ENCODE assay signal across 1 cellular context in the genomic region with DNA sequence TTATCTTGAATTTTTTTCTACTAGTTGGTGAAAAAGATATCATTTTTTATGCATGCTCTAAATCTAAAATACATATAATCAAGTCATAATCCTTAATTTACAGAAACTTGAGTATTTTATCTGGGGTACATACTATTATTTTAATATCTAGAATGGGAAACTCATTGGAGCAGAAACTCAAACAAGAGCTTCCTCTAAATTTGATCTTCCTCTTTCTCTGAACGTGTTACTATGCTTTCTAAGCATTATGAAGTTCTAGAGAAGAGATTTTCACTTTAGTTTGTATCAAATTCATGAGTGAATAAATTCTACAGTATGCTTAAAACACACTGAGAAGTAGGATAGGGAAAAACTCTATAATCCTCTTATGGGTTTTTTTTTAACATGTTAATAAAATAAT.
TF ChIP-seq lines count a peak whose summit lies in the region.

No MANE protein-coding gene starts in this region.

TF ChIP-seq in SK-N-SH treated with all-trans-retinoic acid at 6 μM for 48 hours, 23 proteins besides CTCF, POLR2A, EP300 and RAD21 (continued from another document):
- TF ChIP-seq, protein P1, sequence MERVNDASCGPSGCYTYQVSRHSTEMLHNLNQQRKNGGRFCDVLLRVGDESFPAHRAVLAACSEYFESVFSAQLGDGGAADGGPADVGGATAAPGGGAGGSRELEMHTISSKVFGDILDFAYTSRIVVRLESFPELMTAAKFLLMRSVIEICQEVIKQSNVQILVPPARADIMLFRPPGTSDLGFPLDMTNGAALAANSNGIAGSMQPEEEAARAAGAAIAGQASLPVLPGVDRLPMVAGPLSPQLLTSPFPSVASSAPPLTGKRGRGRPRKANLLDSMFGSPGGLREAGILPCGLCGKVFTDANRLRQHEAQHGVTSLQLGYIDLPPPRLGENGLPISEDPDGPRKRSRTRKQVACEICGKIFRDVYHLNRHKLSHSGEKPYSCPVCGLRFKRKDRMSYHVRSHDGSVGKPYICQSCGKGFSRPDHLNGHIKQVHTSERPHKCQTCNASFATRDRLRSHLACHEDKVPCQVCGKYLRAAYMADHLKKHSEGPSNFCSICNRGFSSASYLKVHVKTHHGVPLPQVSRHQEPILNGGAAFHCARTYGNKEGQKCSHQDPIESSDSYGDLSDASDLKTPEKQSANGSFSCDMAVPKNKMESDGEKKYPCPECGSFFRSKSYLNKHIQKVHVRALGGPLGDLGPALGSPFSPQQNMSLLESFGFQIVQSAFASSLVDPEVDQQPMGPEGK (CRISPR knock-in tag; IDR thresholded peaks at IDR 0.05; ENCODE audit: borderline replicate concordance) = no peak
- TF ChIP-seq ZFP30 (CRISPR knock-in tag; IDR thresholded peaks at IDR 0.05) (no peak), ZC3H10 (CRISPR knock-in tag; IDR thresholded peaks at IDR 0.05) (no peak), TCF4 (CRISPR knock-in tag; IDR thresholded peaks at IDR 0.05; ENCODE audit: borderline replicate concordance) (no peak), SNAI2 (CRISPR knock-in tag; IDR thresholded peaks at IDR 0.05) (no peak), GLIS3 (CRISPR knock-in tag; IDR thresholded peaks at IDR 0.05) (no peak), ZNF70 (CRISPR knock-in tag; IDR thresholded peaks at IDR 0.05) (no peak), BACH2 (CRISPR knock-in tag; IDR thresholded peaks at IDR 0.05; ENCODE audit: borderline replicate concordance) (no peak), ZNF8 (CRISPR knock-in tag; IDR thresholded peaks at IDR 0.05) (no peak), ZFP3 (CRISPR knock-in tag; IDR thresholded peaks at IDR 0.05) (no peak), ESRRG (CRISPR knock-in tag; IDR thresholded peaks at IDR 0.05) (no peak), ISL1 (CRISPR knock-in tag; IDR thresholded peaks at IDR 0.05) (no peak), CSDC2 (CRISPR knock-in tag; IDR thresholded peaks at IDR 0.05) (no peak)
- TF ChIP-seq, protein P2, sequence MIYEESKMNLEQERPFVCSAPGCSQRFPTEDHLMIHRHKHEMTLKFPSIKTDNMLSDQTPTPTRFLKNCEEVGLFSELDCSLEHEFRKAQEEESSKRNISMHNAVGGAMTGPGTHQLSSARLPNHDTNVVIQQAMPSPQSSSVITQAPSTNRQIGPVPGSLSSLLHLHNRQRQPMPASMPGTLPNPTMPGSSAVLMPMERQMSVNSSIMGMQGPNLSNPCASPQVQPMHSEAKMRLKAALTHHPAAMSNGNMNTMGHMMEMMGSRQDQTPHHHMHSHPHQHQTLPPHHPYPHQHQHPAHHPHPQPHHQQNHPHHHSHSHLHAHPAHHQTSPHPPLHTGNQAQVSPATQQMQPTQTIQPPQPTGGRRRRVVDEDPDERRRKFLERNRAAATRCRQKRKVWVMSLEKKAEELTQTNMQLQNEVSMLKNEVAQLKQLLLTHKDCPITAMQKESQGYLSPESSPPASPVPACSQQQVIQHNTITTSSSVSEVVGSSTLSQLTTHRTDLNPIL (CRISPR knock-in tag; IDR thresholded peaks at IDR 0.05; ENCODE audit: low read depth) = no peak
- TF ChIP-seq, protein P3, sequence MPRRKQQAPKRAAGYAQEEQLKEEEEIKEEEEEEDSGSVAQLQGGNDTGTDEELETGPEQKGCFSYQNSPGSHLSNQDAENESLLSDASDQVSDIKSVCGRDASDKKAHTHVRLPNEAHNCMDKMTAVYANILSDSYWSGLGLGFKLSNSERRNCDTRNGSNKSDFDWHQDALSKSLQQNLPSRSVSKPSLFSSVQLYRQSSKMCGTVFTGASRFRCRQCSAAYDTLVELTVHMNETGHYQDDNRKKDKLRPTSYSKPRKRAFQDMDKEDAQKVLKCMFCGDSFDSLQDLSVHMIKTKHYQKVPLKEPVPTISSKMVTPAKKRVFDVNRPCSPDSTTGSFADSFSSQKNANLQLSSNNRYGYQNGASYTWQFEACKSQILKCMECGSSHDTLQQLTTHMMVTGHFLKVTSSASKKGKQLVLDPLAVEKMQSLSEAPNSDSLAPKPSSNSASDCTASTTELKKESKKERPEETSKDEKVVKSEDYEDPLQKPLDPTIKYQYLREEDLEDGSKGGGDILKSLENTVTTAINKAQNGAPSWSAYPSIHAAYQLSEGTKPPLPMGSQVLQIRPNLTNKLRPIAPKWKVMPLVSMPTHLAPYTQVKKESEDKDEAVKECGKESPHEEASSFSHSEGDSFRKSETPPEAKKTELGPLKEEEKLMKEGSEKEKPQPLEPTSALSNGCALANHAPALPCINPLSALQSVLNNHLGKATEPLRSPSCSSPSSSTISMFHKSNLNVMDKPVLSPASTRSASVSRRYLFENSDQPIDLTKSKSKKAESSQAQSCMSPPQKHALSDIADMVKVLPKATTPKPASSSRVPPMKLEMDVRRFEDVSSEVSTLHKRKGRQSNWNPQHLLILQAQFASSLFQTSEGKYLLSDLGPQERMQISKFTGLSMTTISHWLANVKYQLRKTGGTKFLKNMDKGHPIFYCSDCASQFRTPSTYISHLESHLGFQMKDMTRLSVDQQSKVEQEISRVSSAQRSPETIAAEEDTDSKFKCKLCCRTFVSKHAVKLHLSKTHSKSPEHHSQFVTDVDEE (CRISPR knock-in tag; IDR thresholded peaks at IDR 0.05) = no peak
- TF ChIP-seq, protein P4, sequence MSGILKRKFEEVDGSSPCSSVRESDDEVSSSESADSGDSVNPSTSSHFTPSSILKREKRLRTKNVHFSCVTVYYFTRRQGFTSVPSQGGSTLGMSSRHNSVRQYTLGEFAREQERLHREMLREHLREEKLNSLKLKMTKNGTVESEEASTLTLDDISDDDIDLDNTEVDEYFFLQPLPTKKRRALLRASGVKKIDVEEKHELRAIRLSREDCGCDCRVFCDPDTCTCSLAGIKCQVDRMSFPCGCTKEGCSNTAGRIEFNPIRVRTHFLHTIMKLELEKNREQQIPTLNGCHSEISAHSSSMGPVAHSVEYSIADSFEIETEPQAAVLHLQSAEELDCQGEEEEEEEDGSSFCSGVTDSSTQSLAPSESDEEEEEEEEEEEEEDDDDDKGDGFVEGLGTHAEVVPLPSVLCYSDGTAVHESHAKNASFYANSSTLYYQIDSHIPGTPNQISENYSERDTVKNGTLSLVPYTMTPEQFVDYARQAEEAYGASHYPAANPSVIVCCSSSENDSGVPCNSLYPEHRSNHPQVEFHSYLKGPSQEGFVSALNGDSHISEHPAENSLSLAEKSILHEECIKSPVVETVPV (CRISPR knock-in tag; IDR thresholded peaks at IDR 0.05) = no peak
- TF ChIP-seq, protein P5, sequence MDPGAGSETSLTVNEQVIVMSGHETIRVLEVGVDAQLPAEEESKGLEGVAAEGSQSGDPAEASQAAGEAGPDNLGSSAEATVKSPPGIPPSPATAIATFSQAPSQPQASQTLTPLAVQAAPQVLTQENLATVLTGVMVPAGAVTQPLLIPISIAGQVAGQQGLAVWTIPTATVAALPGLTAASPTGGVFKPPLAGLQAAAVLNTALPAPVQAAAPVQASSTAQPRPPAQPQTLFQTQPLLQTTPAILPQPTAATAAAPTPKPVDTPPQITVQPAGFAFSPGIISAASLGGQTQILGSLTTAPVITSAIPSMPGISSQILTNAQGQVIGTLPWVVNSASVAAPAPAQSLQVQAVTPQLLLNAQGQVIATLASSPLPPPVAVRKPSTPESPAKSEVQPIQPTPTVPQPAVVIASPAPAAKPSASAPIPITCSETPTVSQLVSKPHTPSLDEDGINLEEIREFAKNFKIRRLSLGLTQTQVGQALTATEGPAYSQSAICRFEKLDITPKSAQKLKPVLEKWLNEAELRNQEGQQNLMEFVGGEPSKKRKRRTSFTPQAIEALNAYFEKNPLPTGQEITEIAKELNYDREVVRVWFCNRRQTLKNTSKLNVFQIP (CRISPR knock-in tag; IDR thresholded peaks at IDR 0.05; ENCODE audit: borderline replicate concordance, low read depth) = no peak
TF ChIP-seq in SK-N-SH treated with all-trans-retinoic acid at 6 μM for 48 hours: peak in this region for 0.
